ENCODE assay signal across 1 cellular context in the genomic region with DNA sequence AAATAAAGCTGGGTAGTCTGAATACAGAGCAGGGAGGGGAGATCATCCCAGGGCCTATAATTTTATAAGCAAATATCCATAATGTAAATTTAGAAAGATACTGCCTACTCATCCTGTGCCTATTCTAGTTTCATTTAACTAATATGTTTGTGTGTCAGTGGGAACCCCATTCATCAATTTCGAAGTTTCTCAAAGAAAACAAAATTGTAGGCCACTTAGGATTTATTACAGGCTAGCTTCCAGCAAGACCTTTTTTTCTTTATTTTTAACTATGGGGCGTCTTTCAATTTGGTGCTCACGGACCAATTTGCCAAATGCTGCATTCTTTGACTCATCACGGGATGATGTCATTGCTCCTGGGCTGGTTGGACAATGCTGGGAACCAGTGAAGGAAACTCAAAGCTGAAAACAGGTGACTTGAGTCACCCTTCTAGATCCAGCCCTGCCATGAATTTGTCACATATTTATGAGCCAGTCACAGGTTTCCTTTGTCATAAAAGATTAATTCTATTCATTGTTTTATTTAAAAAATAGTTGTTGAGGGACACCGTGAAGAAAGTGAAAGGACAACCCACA.
A peak's percentile ranks its signal among the peaks of the same experiment; 100 is the strongest.
TF ChIP-seq lines count a peak whose summit lies in the region.

No MANE protein-coding gene starts in this region.

TF ChIP-seq in HCT116, 20 proteins besides CTCF, POLR2A, EP300 and RAD21 (continued from another document):
- TF ChIP-seq SP1 (IDR thresholded peaks at IDR 0.05; ENCODE audit: low read depth) (no peak), TCF7L2 (IDR thresholded peaks at IDR 0.05; ENCODE audit: borderline replicate concordance, extremely low read depth, insufficient read depth, insufficient read length) (no peak), ELF1 (IDR thresholded peaks at IDR 0.05; ENCODE audit: borderline replicate concordance, low read depth) (no peak), FOSL1 (IDR thresholded peaks at IDR 0.05; ENCODE audit: low read depth) (peak; percentile 45), EGR1 (IDR thresholded peaks at IDR 0.05; ENCODE audit: low read depth) (no peak), CBX3 (IDR thresholded peaks at IDR 0.05; ENCODE audit: low read depth) (no peak), EZH2phosphoT487 (IDR thresholded peaks at IDR 0.05; ENCODE audit: borderline replicate concordance) (no peak), ZFX (IDR thresholded peaks at IDR 0.05) (no peak)
- TF ChIP-seq, protein P1, sequence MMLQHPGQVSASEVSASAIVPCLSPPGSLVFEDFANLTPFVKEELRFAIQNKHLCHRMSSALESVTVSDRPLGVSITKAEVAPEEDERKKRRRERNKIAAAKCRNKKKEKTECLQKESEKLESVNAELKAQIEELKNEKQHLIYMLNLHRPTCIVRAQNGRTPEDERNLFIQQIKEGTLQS (IDR thresholded peaks at IDR 0.05), result 0 out of 2 replicates have a peak, but pooled peaks have one; percentile 48
- TF ChIP-seq, protein P2, sequence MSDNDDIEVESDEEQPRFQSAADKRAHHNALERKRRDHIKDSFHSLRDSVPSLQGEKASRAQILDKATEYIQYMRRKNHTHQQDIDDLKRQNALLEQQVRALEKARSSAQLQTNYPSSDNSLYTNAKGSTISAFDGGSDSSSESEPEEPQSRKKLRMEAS (IDR thresholded peaks at IDR 0.05), result no peak
- TF ChIP-seq, protein P3, sequence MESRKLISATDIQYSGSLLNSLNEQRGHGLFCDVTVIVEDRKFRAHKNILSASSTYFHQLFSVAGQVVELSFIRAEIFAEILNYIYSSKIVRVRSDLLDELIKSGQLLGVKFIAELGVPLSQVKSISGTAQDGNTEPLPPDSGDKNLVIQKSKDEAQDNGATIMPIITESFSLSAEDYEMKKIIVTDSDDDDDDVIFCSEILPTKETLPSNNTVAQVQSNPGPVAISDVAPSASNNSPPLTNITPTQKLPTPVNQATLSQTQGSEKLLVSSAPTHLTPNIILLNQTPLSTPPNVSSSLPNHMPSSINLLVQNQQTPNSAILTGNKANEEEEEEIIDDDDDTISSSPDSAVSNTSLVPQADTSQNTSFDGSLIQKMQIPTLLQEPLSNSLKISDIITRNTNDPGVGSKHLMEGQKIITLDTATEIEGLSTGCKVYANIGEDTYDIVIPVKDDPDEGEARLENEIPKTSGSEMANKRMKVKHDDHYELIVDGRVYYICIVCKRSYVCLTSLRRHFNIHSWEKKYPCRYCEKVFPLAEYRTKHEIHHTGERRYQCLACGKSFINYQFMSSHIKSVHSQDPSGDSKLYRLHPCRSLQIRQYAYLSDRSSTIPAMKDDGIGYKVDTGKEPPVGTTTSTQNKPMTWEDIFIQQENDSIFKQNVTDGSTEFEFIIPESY (IDR thresholded peaks at IDR 0.05; ENCODE audit: extremely low read depth, insufficient replicate concordance, low read length), result no peak
